37 cellular contexts compared by ENCODE assay signal in genomic region chr22:32308191-32308590, GRCh38. TPM values are rescaled to one million over a fixed set of nuclear protein-coding genes. Genes with fewer than 3 reads are reported as not detected.
"Had no signal": no experiment of that assay in that cellular context is flagged by ENCODE, and none has a peak within 500 bp of the region (broad histone marks: within the 10 kb centered on the region; RNA-seq: fewer than 3 reads in every experiment).

No MANE protein-coding gene starts in this region.

- H3K36me3 Mint-ChIP-seq: activated naive CD4-positive, alpha-beta T cell treated with anti-CD3 and anti-CD28 coated beads, Interleukin-2, amount 50 U/mL, for 24 hours; activated naive CD8-positive, alpha-beta T cell treated with anti-CD3 and anti-CD28 coated beads for 36 hours had no signal

- H3K27ac Mint-ChIP-seq: activated B cell treated with CpG ODN at 0.5 μM for 24 hours; activated CD4-positive, alpha-beta memory T cell treated with anti-CD3 and anti-CD28 coated beads, Interleukin-2, amount 10 ng/mL, durations not matched to agents 7 days and 5 days; activated naive CD4-positive, alpha-beta T cell treated with anti-CD3 and anti-CD28 coated beads for 36 hours; activated naive CD4-positive, alpha-beta T cell treated with anti-CD3 and anti-CD28 coated beads, Interleukin-2, amount 50 U/mL, for 24 hours; activated naive CD8-positive, alpha-beta T cell treated with anti-CD3 and anti-CD28 coated beads for 36 hours; activated naive CD8-positive, alpha-beta T cell treated with anti-CD3 and anti-CD28 coated beads, Interleukin-2, amount 50 U/mL, for 24 hours; activated T-helper 1 cell treated with anti-CD3 and anti-CD28 coated beads, Interleukin-12 subunit alpha, Interleukin-12 subunit beta, Interleukin-2, Interleukin-4 antibody, amounts not matched to agents 30 ng/mL and 10 ng/mL and 1 ng/mL, durations not matched to agents 14 hours and 24 hours and 36 hours; activated T-helper 2 cell treated with anti-CD3 and anti-CD28 coated beads, Interferon-gamma antibody, Interleukin-2, Interleukin-4, amounts not matched to agents 10 μg/mL and 5 μg/mL and 100 μg/mL, durations not matched to agents 14 hours and 24 hours and 36 hours; effector memory CD8-positive, alpha-beta T cell; T-helper 17 cell; T-helper 2 cell treated with Interferon-gamma antibody and Interleukin-4, amounts not matched to agents 5 μg/mL and 100 μg/mL, for 36 hours had no signal

- H3K4me1 ChIP-seq: adrenal gland, body of pancreas, esophagus squamous epithelium, gastroesophageal sphincter had no signal

- H3K9me3 ChIP-seq: adrenal gland, body of pancreas, esophagus squamous epithelium, gastroesophageal sphincter had no signal

- H3K9me3 Mint-ChIP-seq: activated B cell treated with CpG ODN at 0.5 μM for 24 hours; activated CD4-positive, alpha-beta memory T cell treated with anti-CD3 and anti-CD28 coated beads, Interleukin-2, amount 10 ng/mL, durations not matched to agents 7 days and 5 days; activated naive CD4-positive, alpha-beta T cell treated with anti-CD3 and anti-CD28 coated beads for 36 hours; activated naive CD4-positive, alpha-beta T cell treated with anti-CD3 and anti-CD28 coated beads, Interleukin-2, amount 50 U/mL, for 24 hours; activated naive CD8-positive, alpha-beta T cell treated with anti-CD3 and anti-CD28 coated beads for 36 hours; activated naive CD8-positive, alpha-beta T cell treated with anti-CD3 and anti-CD28 coated beads, Interleukin-2, amount 50 U/mL, for 24 hours; activated T-helper 1 cell treated with anti-CD3 and anti-CD28 coated beads, Interleukin-12 subunit alpha, Interleukin-12 subunit beta, Interleukin-2, Interleukin-4 antibody, amounts not matched to agents 30 ng/mL and 10 ng/mL and 1 ng/mL, durations not matched to agents 14 hours and 24 hours and 36 hours; activated T-helper 2 cell treated with anti-CD3 and anti-CD28 coated beads, Interferon-gamma antibody, Interleukin-2, Interleukin-4, amounts not matched to agents 10 μg/mL and 5 μg/mL and 100 μg/mL, durations not matched to agents 14 hours and 24 hours and 36 hours; effector memory CD8-positive, alpha-beta T cell; T-helper 2 cell treated with Interferon-gamma antibody and Interleukin-4, amounts not matched to agents 5 μg/mL and 100 μg/mL, for 36 hours had no signal

- H3K4me3 Mint-ChIP-seq: activated B cell treated with CpG ODN at 0.5 μM for 24 hours; activated CD4-positive, alpha-beta memory T cell treated with anti-CD3 and anti-CD28 coated beads, Interleukin-2, amount 10 ng/mL, durations not matched to agents 7 days and 5 days; activated naive CD4-positive, alpha-beta T cell treated with anti-CD3 and anti-CD28 coated beads for 36 hours; activated naive CD4-positive, alpha-beta T cell treated with anti-CD3 and anti-CD28 coated beads, Interleukin-2, amount 50 U/mL, for 24 hours; activated naive CD8-positive, alpha-beta T cell treated with anti-CD3 and anti-CD28 coated beads for 36 hours; activated naive CD8-positive, alpha-beta T cell treated with anti-CD3 and anti-CD28 coated beads, Interleukin-2, amount 50 U/mL, for 24 hours; activated T-helper 1 cell treated with anti-CD3 and anti-CD28 coated beads, Interleukin-12 subunit alpha, Interleukin-12 subunit beta, Interleukin-2, Interleukin-4 antibody, amounts not matched to agents 30 ng/mL and 10 ng/mL and 1 ng/mL, durations not matched to agents 14 hours and 24 hours and 36 hours; effector memory CD8-positive, alpha-beta T cell; T-helper 17 cell; T-helper 2 cell treated with Interferon-gamma antibody and Interleukin-4, amounts not matched to agents 5 μg/mL and 100 μg/mL, for 36 hours had no signal

- DNase-seq: activated B cell treated with CpG ODN at 0.5 μM for 24 hours; activated CD4-positive, alpha-beta memory T cell treated with anti-CD3 and anti-CD28 coated beads, Interleukin-2, amount 10 ng/mL, durations not matched to agents 7 days and 5 days; activated CD4-positive, alpha-beta T cell treated with anti-CD3 and anti-CD28 coated beads for 48 hours; activated CD8-positive, alpha-beta memory T cell treated with anti-CD3 and anti-CD28 coated beads, Interleukin-2, amount 50 U/mL, for 4 hours; activated effector memory CD4-positive, alpha-beta T cell treated with anti-CD3 and anti-CD28 coated beads, Interleukin-2, amount 50 U/mL, for 16 hours; activated naive CD4-positive, alpha-beta T cell treated with anti-CD3 and anti-CD28 coated beads for 36 hours; activated naive CD8-positive, alpha-beta T cell treated with anti-CD3 and anti-CD28 coated beads for 36 hours; activated naive CD8-positive, alpha-beta T cell treated with anti-CD3 and anti-CD28 coated beads, Interleukin-2, amount 50 U/mL, for 24 hours; activated T-cell treated with anti-CD3 and anti-CD28 coated beads, Interleukin-2, amount 50 U/mL, for 1 hour; activated T-cell treated with anti-CD3 and anti-CD28 coated beads, Interleukin-2, amount 50 U/mL, for 48 hours; adrenal gland; amygdala; aorta; body of pancreas; caudate nucleus; cortex of kidney; dermis blood vessel endothelial cell; effector CD4-positive, alpha-beta T cell; effector memory CD8-positive, alpha-beta T cell; erythroblast; esophagus squamous epithelium; foreskin melanocyte; head of caudate nucleus; T-helper 1 cell; T-helper 17 cell; T1000; WERI-Rb-1 had no signal

- ATAC-seq: activated CD4-positive, CD25-positive, alpha-beta regulatory T cell treated with anti-CD3 and anti-CD28 coated beads, Interleukin-2, amount 50 U/mL, for 24 hours; activated naive CD8-positive, alpha-beta T cell treated with anti-CD3 and anti-CD28 coated beads, Interleukin-2, amount 50 U/mL, for 24 hours; body of pancreas; effector memory CD8-positive, alpha-beta T cell; gastroesophageal sphincter; T-helper 17 cell had no signal

- H3K27me3 ChIP-seq: body of pancreas had no signal

- H3K4me3 ChIP-seq: adrenal gland, body of pancreas, esophagus squamous epithelium, gastroesophageal sphincter had no signal

- H3K27ac ChIP-seq: adrenal gland, body of pancreas, esophagus squamous epithelium, gastroesophageal sphincter, WERI-Rb-1 had no signal

- H3K36me3 ChIP-seq: adrenal gland, esophagus squamous epithelium, gastroesophageal sphincter, WERI-Rb-1 had no signal

- H3K4me1 Mint-ChIP-seq: activated B cell treated with CpG ODN at 0.5 μM for 24 hours; activated CD4-positive, alpha-beta memory T cell treated with anti-CD3 and anti-CD28 coated beads, Interleukin-2, amount 10 ng/mL, durations not matched to agents 7 days and 5 days; activated naive CD4-positive, alpha-beta T cell treated with anti-CD3 and anti-CD28 coated beads, Interleukin-2, amount 50 U/mL, for 24 hours; activated naive CD8-positive, alpha-beta T cell treated with anti-CD3 and anti-CD28 coated beads for 36 hours; activated naive CD8-positive, alpha-beta T cell treated with anti-CD3 and anti-CD28 coated beads, Interleukin-2, amount 50 U/mL, for 24 hours; T-helper 17 cell had no signal

RNA-seq across cellular contexts. Expression of gene RFPL3, which starts 49.5 kb away (rescaled TPM):
- total RNA-seq: activated B cell treated with CpG ODN at 0.5 μM for 24 hours; activated CD4-positive, alpha-beta memory T cell treated with anti-CD3 and anti-CD28 coated beads, Interleukin-2, amount 10 ng/mL, durations not matched to agents 7 days and 5 days; activated naive CD4-positive, alpha-beta T cell treated with anti-CD3 and anti-CD28 coated beads for 36 hours; activated naive CD8-positive, alpha-beta T cell treated with anti-CD3 and anti-CD28 coated beads for 36 hours; activated T-helper 1 cell treated with anti-CD3 and anti-CD28 coated beads, Interleukin-12 subunit alpha, Interleukin-12 subunit beta, Interleukin-2, Interleukin-4 antibody, amounts not matched to agents 30 ng/mL and 10 ng/mL and 1 ng/mL, durations not matched to agents 14 hours and 24 hours and 36 hours; activated T-helper 2 cell treated with anti-CD3 and anti-CD28 coated beads, Interferon-gamma antibody, Interleukin-2, Interleukin-4, amounts not matched to agents 10 μg/mL and 5 μg/mL and 100 μg/mL, durations not matched to agents 14 hours and 24 hours and 36 hours; adrenal gland; aorta; body of pancreas; chondrocyte; dermis blood vessel endothelial cell; esophagus squamous epithelium; fibroblast of lung; fibroblast of villous mesenchyme; gastroesophageal sphincter; glomerular endothelial cell; T-helper 17 cell had no signal
- polyA plus RNA-seq: adrenal gland, aorta, fibroblast of lung had no signal

RNA-seq across cellular contexts. Expression of gene SLC5A4, which starts 53.0 kb away (rescaled TPM):
- total RNA-seq: activated B cell treated with CpG ODN at 0.5 μM for 24 hours; activated CD4-positive, alpha-beta memory T cell treated with anti-CD3 and anti-CD28 coated beads, Interleukin-2, amount 10 ng/mL, durations not matched to agents 7 days and 5 days; activated naive CD4-positive, alpha-beta T cell treated with anti-CD3 and anti-CD28 coated beads for 36 hours; activated naive CD8-positive, alpha-beta T cell treated with anti-CD3 and anti-CD28 coated beads for 36 hours; activated T-helper 1 cell treated with anti-CD3 and anti-CD28 coated beads, Interleukin-12 subunit alpha, Interleukin-12 subunit beta, Interleukin-2, Interleukin-4 antibody, amounts not matched to agents 30 ng/mL and 10 ng/mL and 1 ng/mL, durations not matched to agents 14 hours and 24 hours and 36 hours; activated T-helper 2 cell treated with anti-CD3 and anti-CD28 coated beads, Interferon-gamma antibody, Interleukin-2, Interleukin-4, amounts not matched to agents 10 μg/mL and 5 μg/mL and 100 μg/mL, durations not matched to agents 14 hours and 24 hours and 36 hours; chondrocyte; fibroblast of lung; fibroblast of villous mesenchyme; T-helper 17 cell had no signal
